Comparison of ENCODE assay signal across 1 cellular context in the genomic region with DNA sequence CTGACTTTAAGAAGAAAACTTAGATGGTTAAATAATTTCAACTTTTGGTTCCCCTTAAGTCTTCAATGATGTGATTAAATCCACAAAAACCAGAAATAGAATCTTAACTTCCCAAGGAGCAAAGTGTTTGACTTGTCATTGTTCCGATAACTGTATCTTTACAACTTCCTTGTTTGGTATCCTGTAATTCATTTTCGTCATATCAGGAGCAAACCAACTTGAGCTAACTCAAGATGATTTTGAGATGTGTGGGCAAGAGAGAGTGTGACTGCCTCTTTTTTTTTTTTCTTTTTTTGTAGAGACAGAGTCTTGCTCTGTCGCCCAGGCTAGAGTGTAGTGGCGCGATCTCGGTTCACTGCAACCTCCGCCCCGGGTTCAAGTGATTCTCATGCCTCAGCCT.
TF ChIP-seq lines count a peak whose summit lies in the region.

No MANE protein-coding gene starts in this region.

TF ChIP-seq in K562, 482 proteins besides CTCF, POLR2A, EP300 and RAD21 (continued from another document):
- TF ChIP-seq, protein P1, sequence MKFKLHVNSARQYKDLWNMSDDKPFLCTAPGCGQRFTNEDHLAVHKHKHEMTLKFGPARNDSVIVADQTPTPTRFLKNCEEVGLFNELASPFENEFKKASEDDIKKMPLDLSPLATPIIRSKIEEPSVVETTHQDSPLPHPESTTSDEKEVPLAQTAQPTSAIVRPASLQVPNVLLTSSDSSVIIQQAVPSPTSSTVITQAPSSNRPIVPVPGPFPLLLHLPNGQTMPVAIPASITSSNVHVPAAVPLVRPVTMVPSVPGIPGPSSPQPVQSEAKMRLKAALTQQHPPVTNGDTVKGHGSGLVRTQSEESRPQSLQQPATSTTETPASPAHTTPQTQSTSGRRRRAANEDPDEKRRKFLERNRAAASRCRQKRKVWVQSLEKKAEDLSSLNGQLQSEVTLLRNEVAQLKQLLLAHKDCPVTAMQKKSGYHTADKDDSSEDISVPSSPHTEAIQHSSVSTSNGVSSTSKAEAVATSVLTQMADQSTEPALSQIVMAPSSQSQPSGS (CRISPR knock-in tag; IDR thresholded peaks at IDR 0.05) = no peak
- peak; percentile 66 for TF ChIP-seq DPF2 (IDR thresholded peaks at IDR 0.05)
- TF ChIP-seq ZNF644 (tag; IDR thresholded peaks at IDR 0.05; ENCODE audit: low read depth) = 0 out of 2 replicates have a peak, but pooled peaks have one; percentile 30
- TF ChIP-seq CBFA2T2 (conservative IDR thresholded peaks at IDR 0.05) = peak; percentile 21; the same call in 1 of the 2 replicates
- TF ChIP-seq TRIM24 (IDR thresholded peaks at IDR 0.05) = peak in 1 of 2 experiments; percentile 25; a peak in 1 of 4 replicates
- TF ChIP-seq, protein P2, sequence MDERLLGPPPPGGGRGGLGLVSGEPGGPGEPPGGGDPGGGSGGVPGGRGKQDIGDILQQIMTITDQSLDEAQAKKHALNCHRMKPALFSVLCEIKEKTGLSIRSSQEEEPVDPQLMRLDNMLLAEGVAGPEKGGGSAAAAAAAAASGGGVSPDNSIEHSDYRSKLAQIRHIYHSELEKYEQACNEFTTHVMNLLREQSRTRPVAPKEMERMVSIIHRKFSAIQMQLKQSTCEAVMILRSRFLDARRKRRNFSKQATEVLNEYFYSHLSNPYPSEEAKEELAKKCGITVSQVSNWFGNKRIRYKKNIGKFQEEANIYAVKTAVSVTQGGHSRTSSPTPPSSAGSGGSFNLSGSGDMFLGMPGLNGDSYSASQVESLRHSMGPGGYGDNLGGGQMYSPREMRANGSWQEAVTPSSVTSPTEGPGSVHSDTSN (CRISPR knock-in tag; IDR thresholded peaks at IDR 0.05; ENCODE audit: low read depth) = no peak
- TF ChIP-seq, protein P2 (tag; conservative IDR thresholded peaks at IDR 0.05; ENCODE audit: low read depth) = 0 out of 2 replicates have a peak, but pooled peaks have one; percentile 49
- TF ChIP-seq, protein P3, sequence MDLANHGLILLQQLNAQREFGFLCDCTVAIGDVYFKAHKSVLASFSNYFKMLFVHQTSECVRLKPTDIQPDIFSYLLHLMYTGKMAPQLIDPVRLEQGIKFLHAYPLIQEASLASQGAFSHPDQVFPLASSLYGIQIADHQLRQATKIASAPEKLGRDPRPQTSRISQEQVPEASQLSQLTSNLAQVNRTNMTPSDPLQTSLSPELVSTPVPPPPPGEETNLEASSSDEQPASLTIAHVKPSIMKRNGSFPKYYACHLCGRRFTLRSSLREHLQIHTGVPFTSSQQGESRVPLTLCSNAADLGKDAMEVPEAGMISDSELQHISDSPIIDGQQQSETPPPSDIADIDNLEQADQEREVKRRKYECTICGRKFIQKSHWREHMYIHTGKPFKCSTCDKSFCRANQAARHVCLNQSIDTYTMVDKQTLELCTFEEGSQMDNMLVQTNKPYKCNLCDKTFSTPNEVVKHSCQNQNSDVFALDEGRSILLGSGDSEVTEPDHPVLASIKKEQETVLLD (IDR thresholded peaks at IDR 0.05) = no peak
- peak; percentile 41; the same call in 1 of the 2 replicates for TF ChIP-seq TAL1 (IDR thresholded peaks at IDR 0.05)
- TF ChIP-seq CBFA2T3 (IDR thresholded peaks at IDR 0.05) = peak; percentile 65
- TF ChIP-seq, protein P4, sequence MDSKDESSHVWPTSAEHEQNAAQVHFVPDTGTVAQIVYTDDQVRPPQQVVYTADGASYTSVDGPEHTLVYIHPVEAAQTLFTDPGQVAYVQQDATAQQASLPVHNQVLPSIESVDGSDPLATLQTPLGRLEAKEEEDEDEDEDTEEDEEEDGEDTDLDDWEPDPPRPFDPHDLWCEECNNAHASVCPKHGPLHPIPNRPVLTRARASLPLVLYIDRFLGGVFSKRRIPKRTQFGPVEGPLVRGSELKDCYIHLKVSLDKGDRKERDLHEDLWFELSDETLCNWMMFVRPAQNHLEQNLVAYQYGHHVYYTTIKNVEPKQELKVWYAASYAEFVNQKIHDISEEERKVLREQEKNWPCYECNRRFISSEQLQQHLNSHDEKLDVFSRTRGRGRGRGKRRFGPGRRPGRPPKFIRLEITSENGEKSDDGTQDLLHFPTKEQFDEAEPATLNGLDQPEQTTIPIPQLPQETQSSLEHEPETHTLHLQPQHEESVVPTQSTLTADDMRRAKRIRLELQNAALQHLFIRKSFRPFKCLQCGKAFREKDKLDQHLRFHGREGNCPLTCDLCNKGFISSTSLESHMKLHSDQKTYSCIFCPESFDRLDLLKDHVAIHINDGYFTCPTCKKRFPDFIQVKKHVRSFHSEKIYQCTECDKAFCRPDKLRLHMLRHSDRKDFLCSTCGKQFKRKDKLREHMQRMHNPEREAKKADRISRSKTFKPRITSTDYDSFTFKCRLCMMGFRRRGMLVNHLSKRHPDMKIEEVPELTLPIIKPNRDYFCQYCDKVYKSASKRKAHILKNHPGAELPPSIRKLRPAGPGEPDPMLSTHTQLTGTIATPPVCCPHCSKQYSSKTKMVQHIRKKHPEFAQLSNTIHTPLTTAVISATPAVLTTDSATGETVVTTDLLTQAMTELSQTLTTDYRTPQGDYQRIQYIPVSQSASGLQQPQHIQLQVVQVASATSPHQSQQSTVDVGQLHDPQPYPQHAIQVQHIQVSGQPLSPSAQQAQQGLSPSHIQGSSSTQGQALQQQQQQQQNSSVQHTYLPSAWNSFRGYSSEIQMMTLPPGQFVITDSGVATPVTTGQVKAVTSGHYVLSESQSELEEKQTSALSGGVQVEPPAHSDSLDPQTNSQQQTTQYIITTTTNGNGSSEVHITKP (IDR thresholded peaks at IDR 0.05; ENCODE audit: partially characterized antibody) = peak; percentile 90
- 0 out of 2 replicates have a peak, but pooled peaks have one; percentile 36 for TF ChIP-seq ELF4 (CRISPR knock-in tag; IDR thresholded peaks at IDR 0.05)
- peak; percentile 66 for TF ChIP-seq ARID1B (IDR thresholded peaks at IDR 0.05)
- no peak for TF ChIP-seq FOXA1 (IDR thresholded peaks at IDR 0.05; ENCODE audit: borderline replicate concordance)
- TF ChIP-seq SREBF1 (IDR thresholded peaks at IDR 0.05; ENCODE audit: borderline replicate concordance, low read depth, low read length) = no peak
- TF ChIP-seq, protein P5, sequence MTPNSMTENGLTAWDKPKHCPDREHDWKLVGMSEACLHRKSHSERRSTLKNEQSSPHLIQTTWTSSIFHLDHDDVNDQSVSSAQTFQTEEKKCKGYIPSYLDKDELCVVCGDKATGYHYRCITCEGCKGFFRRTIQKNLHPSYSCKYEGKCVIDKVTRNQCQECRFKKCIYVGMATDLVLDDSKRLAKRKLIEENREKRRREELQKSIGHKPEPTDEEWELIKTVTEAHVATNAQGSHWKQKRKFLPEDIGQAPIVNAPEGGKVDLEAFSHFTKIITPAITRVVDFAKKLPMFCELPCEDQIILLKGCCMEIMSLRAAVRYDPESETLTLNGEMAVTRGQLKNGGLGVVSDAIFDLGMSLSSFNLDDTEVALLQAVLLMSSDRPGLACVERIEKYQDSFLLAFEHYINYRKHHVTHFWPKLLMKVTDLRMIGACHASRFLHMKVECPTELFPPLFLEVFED (CRISPR knock-in tag; conservative IDR thresholded peaks at IDR 0.05) = no peak
- TF ChIP-seq MYBL2 (IDR thresholded peaks at IDR 0.05; ENCODE audit: low read depth) = no peak
- no peak for TF ChIP-seq MYBL2 (CRISPR knock-in tag; IDR thresholded peaks at IDR 0.05; ENCODE audit: borderline replicate concordance)
- TF ChIP-seq ELF1 (tag; IDR thresholded peaks at IDR 0.05) = peak; percentile 43; the same call in 1 of the 2 replicates
- TF ChIP-seq CREM (IDR thresholded peaks at IDR 0.05; ENCODE audit: low read depth) = peak; percentile 49; the same call in 1 of the 2 replicates
- peak; percentile 41; the same call in 1 of the 2 replicates for TF ChIP-seq SMARCA4 (IDR thresholded peaks at IDR 0.05)
- TF ChIP-seq MEIS2 (IDR thresholded peaks at IDR 0.05; ENCODE audit: partially characterized antibody) = peak; percentile 60
- TF ChIP-seq MAFG (tag; conservative IDR thresholded peaks at IDR 0.05) = 0 out of 2 replicates have a peak, but pooled peaks have one; percentile 6
- peak; percentile 59 for TF ChIP-seq ZNF384 (IDR thresholded peaks at IDR 0.05; ENCODE audit: low read depth, low read length)
- peak; percentile 27; the same call in 1 of the 2 replicates for TF ChIP-seq ATF7 (IDR thresholded peaks at IDR 0.05)
- peak; percentile 36; the same call in 1 of the 2 replicates for TF ChIP-seq TEAD4 (IDR thresholded peaks at IDR 0.05; ENCODE audit: low read length)
- TF ChIP-seq TEAD4 (CRISPR knock-in tag; IDR thresholded peaks at IDR 0.05; ENCODE audit: borderline replicate concordance) = no peak
- TF ChIP-seq FOXP1 (CRISPR knock-in tag; IDR thresholded peaks at IDR 0.05) = no peak
